Comparison of ENCODE assay signal across 1 cellular context in the genomic region with DNA sequence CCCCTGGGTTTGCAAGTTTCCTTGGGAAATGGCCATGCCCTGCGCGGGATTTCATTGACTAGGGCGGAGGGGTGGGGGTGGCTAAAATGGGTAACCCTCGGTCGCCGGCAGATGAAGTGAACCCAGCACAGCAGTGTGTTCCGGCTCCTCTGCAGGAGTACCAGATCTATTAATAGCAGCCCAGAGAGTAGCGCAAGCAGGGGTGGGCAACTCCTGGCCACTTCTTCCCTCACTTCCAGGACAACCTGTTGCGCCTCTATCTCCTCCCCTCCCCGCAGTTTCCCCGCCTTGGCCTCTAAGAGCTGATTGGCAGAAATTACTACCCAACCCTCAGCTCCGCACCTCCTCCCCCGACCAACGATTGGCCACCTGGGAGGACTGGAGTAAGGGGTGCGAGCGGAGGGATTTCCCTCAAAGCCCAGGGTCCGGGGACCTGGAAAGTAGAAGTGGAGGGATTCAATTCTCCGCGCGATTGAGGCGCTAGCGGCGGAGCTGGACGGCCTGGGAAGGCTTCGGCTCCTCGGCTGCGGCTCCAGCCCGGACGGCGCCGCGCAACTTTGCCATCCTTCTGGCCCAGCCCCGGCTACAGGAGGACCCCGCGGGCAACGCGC.
TF ChIP-seq lines count a peak whose summit lies in the region.

A gene with protein sequence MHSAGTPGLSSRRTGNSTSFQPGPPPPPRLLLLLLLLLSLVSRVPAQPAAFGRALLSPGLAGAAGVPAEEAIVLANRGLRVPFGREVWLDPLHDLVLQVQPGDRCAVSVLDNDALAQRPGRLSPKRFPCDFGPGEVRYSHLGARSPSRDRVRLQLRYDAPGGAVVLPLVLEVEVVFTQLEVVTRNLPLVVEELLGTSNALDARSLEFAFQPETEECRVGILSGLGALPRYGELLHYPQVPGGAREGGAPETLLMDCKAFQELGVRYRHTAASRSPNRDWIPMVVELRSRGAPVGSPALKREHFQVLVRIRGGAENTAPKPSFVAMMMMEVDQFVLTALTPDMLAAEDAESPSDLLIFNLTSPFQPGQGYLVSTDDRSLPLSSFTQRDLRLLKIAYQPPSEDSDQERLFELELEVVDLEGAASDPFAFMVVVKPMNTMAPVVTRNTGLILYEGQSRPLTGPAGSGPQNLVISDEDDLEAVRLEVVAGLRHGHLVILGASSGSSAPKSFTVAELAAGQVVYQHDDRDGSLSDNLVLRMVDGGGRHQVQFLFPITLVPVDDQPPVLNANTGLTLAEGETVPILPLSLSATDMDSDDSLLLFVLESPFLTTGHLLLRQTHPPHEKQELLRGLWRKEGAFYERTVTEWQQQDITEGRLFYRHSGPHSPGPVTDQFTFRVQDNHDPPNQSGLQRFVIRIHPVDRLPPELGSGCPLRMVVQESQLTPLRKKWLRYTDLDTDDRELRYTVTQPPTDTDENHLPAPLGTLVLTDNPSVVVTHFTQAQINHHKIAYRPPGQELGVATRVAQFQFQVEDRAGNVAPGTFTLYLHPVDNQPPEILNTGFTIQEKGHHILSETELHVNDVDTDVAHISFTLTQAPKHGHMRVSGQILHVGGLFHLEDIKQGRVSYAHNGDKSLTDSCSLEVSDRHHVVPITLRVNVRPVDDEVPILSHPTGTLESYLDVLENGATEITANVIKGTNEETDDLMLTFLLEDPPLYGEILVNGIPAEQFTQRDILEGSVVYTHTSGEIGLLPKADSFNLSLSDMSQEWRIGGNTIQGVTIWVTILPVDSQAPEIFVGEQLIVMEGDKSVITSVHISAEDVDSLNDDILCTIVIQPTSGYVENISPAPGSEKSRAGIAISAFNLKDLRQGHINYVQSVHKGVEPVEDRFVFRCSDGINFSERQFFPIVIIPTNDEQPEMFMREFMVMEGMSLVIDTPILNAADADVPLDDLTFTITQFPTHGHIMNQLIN (N-terminal part only) (plus strand): TSS at position 443 of the 611 bp plus-strand sequence. CDS start 268 bp downstream, outside the sequence.

TF ChIP-seq in WTC11, 78 proteins besides CTCF, POLR2A, EP300 and RAD21 (continued from another document):
- TF ChIP-seq KAT7 (CRISPR knock-in tag; IDR thresholded peaks at IDR 0.05; ENCODE audit: borderline replicate concordance) (peak; percentile 16; the same call in 1 of the 2 replicates), CREB1 (CRISPR knock-in tag; IDR thresholded peaks at IDR 0.05) (no peak), FOXJ3 (CRISPR knock-in tag; IDR thresholded peaks at IDR 0.05; ENCODE audit: borderline replicate concordance) (no peak), TP53 (CRISPR knock-in tag; IDR thresholded peaks at IDR 0.05) (peak; percentile 36; the same call in 1 of the 2 replicates), CREM (CRISPR knock-in tag; IDR thresholded peaks at IDR 0.05) (0 out of 2 replicates have a peak, but pooled peaks have one; percentile 17), CBFB (CRISPR knock-in tag; IDR thresholded peaks at IDR 0.05; ENCODE audit: low read depth) (0 out of 2 replicates have a peak, but pooled peaks have one; percentile 26), ARID4B (CRISPR knock-in tag; IDR thresholded peaks at IDR 0.05; ENCODE audit: borderline replicate concordance) (peak; percentile 15; the same call in 1 of the 2 replicates), SP1 (CRISPR knock-in tag; conservative IDR thresholded peaks at IDR 0.05) (0 out of 2 replicates have a peak, but pooled peaks have one; percentile 18), STAT6 (CRISPR knock-in tag; conservative IDR thresholded peaks at IDR 0.05; ENCODE audit: low read depth) (no peak), ZNF423 (CRISPR knock-in tag; IDR thresholded peaks at IDR 0.05) (peak; percentile 44; the same call in 1 of the 2 replicates)
- TF ChIP-seq, protein P1, sequence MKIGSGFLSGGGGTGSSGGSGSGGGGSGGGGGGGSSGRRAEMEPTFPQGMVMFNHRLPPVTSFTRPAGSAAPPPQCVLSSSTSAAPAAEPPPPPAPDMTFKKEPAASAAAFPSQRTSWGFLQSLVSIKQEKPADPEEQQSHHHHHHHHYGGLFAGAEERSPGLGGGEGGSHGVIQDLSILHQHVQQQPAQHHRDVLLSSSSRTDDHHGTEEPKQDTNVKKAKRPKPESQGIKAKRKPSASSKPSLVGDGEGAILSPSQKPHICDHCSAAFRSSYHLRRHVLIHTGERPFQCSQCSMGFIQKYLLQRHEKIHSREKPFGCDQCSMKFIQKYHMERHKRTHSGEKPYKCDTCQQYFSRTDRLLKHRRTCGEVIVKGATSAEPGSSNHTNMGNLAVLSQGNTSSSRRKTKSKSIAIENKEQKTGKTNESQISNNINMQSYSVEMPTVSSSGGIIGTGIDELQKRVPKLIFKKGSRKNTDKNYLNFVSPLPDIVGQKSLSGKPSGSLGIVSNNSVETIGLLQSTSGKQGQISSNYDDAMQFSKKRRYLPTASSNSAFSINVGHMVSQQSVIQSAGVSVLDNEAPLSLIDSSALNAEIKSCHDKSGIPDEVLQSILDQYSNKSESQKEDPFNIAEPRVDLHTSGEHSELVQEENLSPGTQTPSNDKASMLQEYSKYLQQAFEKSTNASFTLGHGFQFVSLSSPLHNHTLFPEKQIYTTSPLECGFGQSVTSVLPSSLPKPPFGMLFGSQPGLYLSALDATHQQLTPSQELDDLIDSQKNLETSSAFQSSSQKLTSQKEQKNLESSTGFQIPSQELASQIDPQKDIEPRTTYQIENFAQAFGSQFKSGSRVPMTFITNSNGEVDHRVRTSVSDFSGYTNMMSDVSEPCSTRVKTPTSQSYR (CRISPR knock-in tag; IDR thresholded peaks at IDR 0.05): peak; percentile 28; the same call in 1 of the 2 replicates
- TF ChIP-seq, protein P2, sequence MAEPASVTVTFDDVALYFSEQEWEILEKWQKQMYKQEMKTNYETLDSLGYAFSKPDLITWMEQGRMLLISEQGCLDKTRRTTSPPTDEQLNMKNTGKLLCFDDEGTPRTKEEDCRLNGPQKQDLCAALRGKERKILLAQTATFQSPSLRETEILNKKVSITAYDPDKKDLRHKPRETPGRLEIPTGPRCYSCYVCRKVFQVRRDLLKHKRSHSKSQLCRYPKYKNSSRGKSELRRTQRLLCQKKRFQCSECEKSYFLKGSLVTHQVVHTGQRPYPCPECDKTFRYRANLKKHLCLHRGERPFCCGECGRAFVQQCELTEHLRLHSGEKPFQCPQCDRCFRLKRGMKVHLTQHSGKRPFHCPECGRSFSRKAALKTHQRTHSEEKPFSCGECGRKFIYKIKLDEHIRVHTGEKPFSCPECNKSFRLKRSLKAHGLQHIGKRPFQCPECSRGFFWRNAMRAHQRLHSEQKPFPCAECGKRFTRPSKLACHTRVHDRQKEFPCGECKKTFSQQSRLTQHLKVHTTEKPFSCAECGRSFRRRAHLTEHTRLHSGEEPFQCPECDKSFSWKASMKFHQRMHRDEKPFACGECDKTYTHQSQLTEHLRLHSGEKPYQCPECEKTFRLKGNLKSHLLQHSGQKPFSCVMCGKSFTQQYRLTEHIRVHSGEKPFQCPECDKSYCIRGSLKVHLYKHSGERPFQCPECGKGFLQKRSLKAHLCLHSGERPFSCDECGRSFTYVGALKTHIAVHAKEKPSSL (CRISPR knock-in tag; conservative IDR thresholded peaks at IDR 0.05): no peak
- TF ChIP-seq, protein P3, sequence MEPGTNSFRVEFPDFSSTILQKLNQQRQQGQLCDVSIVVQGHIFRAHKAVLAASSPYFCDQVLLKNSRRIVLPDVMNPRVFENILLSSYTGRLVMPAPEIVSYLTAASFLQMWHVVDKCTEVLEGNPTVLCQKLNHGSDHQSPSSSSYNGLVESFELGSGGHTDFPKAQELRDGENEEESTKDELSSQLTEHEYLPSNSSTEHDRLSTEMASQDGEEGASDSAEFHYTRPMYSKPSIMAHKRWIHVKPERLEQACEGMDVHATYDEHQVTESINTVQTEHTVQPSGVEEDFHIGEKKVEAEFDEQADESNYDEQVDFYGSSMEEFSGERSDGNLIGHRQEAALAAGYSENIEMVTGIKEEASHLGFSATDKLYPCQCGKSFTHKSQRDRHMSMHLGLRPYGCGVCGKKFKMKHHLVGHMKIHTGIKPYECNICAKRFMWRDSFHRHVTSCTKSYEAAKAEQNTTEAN (CRISPR knock-in tag; IDR thresholded peaks at IDR 0.05): no peak
- TF ChIP-seq, protein P4, sequence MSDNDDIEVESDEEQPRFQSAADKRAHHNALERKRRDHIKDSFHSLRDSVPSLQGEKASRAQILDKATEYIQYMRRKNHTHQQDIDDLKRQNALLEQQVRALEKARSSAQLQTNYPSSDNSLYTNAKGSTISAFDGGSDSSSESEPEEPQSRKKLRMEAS (CRISPR knock-in tag; IDR thresholded peaks at IDR 0.05): peak; percentile 7; the same call in 1 of the 2 replicates
